ENCODE assay signal across 12 cellular contexts in genomic region chr17:49209061-49209571, GRCh38. TPM values are rescaled to one million over a fixed set of nuclear protein-coding genes. Genes with fewer than 3 reads are reported as not detected.
DNase-seq lines count a peak whose midpoint lies in the region; ATAC-seq and TF ChIP-seq lines count a peak whose summit lies in the region.
"Had no signal": no experiment of that assay in that cellular context is flagged by ENCODE, and none has a peak within 500 bp of the region (broad histone marks: within the 10 kb centered on the region; RNA-seq: fewer than 3 reads in every experiment).

No MANE protein-coding gene starts in this region.

- H3K9me2 ChIP-seq in Karpas-422 (replicated peaks; ENCODE audit: insufficient read depth, low read length) (no peaks in the 10 kb centered on the region), MM.1S (replicated peaks; ENCODE audit: insufficient read depth, low read length) (no peaks in the 10 kb centered on the region)

- H4K20me1 ChIP-seq in DND-41 (ENCODE audit: insufficient read depth, low read length): no peaks in the 10 kb centered on the region
- H4K20me1 ChIP-seq in Karpas-422 (ENCODE audit: insufficient read depth, low read depth, low read length): no peaks in the 10 kb centered on the region
- no peaks in the 10 kb centered on the region for H4K20me1 ChIP-seq in MM.1S (ENCODE audit: insufficient read depth, low read length)

- H3K4me3 Mint-ChIP-seq in activated naive CD8-positive, alpha-beta T cell treated with anti-CD3 and anti-CD28 coated beads for 36 hours: peak overlapping the region; percentile 94

- H3K4me1 Mint-ChIP-seq in activated naive CD8-positive, alpha-beta T cell treated with anti-CD3 and anti-CD28 coated beads for 36 hours: peaks cover 40% of the 10 kb centered on the region

- H3K27ac Mint-ChIP-seq in activated naive CD8-positive, alpha-beta T cell treated with anti-CD3 and anti-CD28 coated beads for 36 hours: peak overlapping the region; percentile 95

- peaks cover 29% of the 10 kb centered on the region for H3K36me3 Mint-ChIP-seq in activated naive CD8-positive, alpha-beta T cell treated with anti-CD3 and anti-CD28 coated beads for 36 hours

- no peak overlapping the region for H2BK120ac ChIP-seq in neuronal stem cell (ENCODE audit: low read depth, low read length)

- H3F3A ChIP-seq in MM.1S (ENCODE audit: insufficient read depth, low read length): no peaks in the 10 kb centered on the region

- DNase-seq in DND-41 (peak; percentile 54), Karpas-422 (no peak), neuronal stem cell (ENCODE audit: low spot score) (no peak), OCI-M2 (lab: John Stamatoyannopoulos, UW; ENCODE audit: unreplicated experiment) (no peak), MM.1S (no peak), mucosa of descending colon (no peak), SW 1271 (lab: John Stamatoyannopoulos, UW) (no peak)
- no peak for DNase-seq in activated naive CD8-positive, alpha-beta T cell treated with anti-CD3 and anti-CD28 coated beads for 36 hours
- DNase-seq: DMS 273 treated with DMSO at 0.1 percent for 48 hours, KG1, midbrain, NCI-H446 treated with DMSO at 0.1 percent for 48 hours had no signal

- no peak overlapping the region for H2AK5ac ChIP-seq in neuronal stem cell (ENCODE audit: low read depth, low read length)

- H4K91ac ChIP-seq in neuronal stem cell (ENCODE audit: low read depth, low read length, poor library complexity): no peak overlapping the region

- no peak overlapping the region for H3K4ac ChIP-seq in neuronal stem cell (ENCODE audit: low read length)

- ATAC-seq in DND-41 (ENCODE audit: insufficient read depth, low read depth) (no peak), mucosa of descending colon (no peak)

- no peaks in the 10 kb centered on the region for H3K27me3 Mint-ChIP-seq in activated naive CD8-positive, alpha-beta T cell treated with anti-CD3 and anti-CD28 coated beads for 36 hours

- H3K9me3 ChIP-seq in DND-41 (ENCODE audit: insufficient read depth, low read length, severe bottlenecking): no peaks in the 10 kb centered on the region
- H3K9me3 ChIP-seq in Karpas-422 (ENCODE audit: low read length): no peaks in the 10 kb centered on the region
- no peaks in the 10 kb centered on the region for H3K9me3 ChIP-seq in neuronal stem cell (replicated peaks in 1 of 2; ENCODE audit: control insufficient read depth in 2 of 2, insufficient read depth in 1 of 2, low read depth in 1 of 2, low read length in 2 of 2)
- H3K9me3 ChIP-seq in MM.1S (replicated peaks; ENCODE audit: insufficient read depth, low read length): no peaks in the 10 kb centered on the region
- H3K9me3 ChIP-seq in mucosa of descending colon: no peaks in the 10 kb centered on the region

- no peak overlapping the region for H3K14ac ChIP-seq in neuronal stem cell (ENCODE audit: low read length)

- no peaks in the 10 kb centered on the region for H3K9me3 Mint-ChIP-seq in activated naive CD8-positive, alpha-beta T cell treated with anti-CD3 and anti-CD28 coated beads for 36 hours

- H3K23ac ChIP-seq in neuronal stem cell (ENCODE audit: low read depth, low read length, poor library complexity): no peak overlapping the region

- H3K4me2 ChIP-seq in DND-41 (ENCODE audit: insufficient read depth, low read length) (peak overlapping the region; percentile 81), Karpas-422 (ENCODE audit: low read depth, low read length, poor library complexity, severe bottlenecking) (peak overlapping the region; percentile 95), neuronal stem cell (ENCODE audit: insufficient read depth, low read length, poor library complexity, severe bottlenecking) (no peak overlapping the region), MM.1S (ENCODE audit: low read depth, low read length) (no peak overlapping the region)

- H2BK12ac ChIP-seq in neuronal stem cell (ENCODE audit: low read length): no peak overlapping the region

- H3K4me3 ChIP-seq in DND-41 (ENCODE audit: low read depth in 1 of 2, low read length in 2 of 2) (peak overlapping the region in 1 of 2 experiments; percentile 66; a peak in 1 of 4 replicates), Karpas-422 (ENCODE audit: low read length) (peak overlapping the region; percentile 89), neuronal stem cell (ENCODE audit: low read length in 2 of 2) (no peak overlapping the region), MM.1S (ENCODE audit: low read length) (no peak overlapping the region), mucosa of descending colon (no peak overlapping the region)

- H3K4me1 ChIP-seq in DND-41 (ENCODE audit: insufficient read depth, low read length) (peaks cover 52% of the 10 kb centered on the region), Karpas-422 (ENCODE audit: low read length) (peaks cover 48% of the 10 kb centered on the region), neuronal stem cell (ENCODE audit: control insufficient read depth in 2 of 2, insufficient read depth in 1 of 2, low read depth in 1 of 2, low read length in 2 of 2) (peaks cover 0 to 13% of the 10 kb centered on the region in 2 donors), MM.1S (ENCODE audit: low read length) (no peaks in the 10 kb centered on the region), mucosa of descending colon (ENCODE audit: low read depth) (no peaks in the 10 kb centered on the region)

- H3K9ac ChIP-seq in DND-41 (ENCODE audit: low read depth, low read length) (no peak overlapping the region), Karpas-422 (ENCODE audit: low read length) (peak overlapping the region; percentile 89), neuronal stem cell (ENCODE audit: low read depth, low read length, poor library complexity) (no peak overlapping the region), MM.1S (ENCODE audit: low read length) (no peak overlapping the region)

- H3K36me3 ChIP-seq in DND-41 (ENCODE audit: insufficient read depth, low read length): 0 out of 2 replicates have a peak, but pooled peaks cover 3% of the 10 kb centered on the region
- H3K36me3 ChIP-seq in Karpas-422 (ENCODE audit: insufficient read depth, low read length): 0 out of 2 replicates have a peak, but pooled peaks cover 2% of the 10 kb centered on the region
- H3K36me3 ChIP-seq in neuronal stem cell (replicated peaks in 1 of 2; ENCODE audit: control insufficient read depth in 2 of 2, insufficient read depth in 2 of 2, low read length in 2 of 2): no peaks in the 10 kb centered on the region
- H3K36me3 ChIP-seq in MM.1S (replicated peaks; ENCODE audit: insufficient read depth, low read length): no peaks in the 10 kb centered on the region
- H3K36me3 ChIP-seq in mucosa of descending colon (ENCODE audit: low read depth): no peaks in the 10 kb centered on the region

- no peaks in the 10 kb centered on the region for H3K79me1 ChIP-seq in neuronal stem cell (ENCODE audit: low read depth, low read length)

- no peak overlapping the region for H2AFZ ChIP-seq in DND-41 (ENCODE audit: low read depth, low read length)
- H2AFZ ChIP-seq in Karpas-422 (ENCODE audit: low read length): no peak overlapping the region
- no peak overlapping the region for H2AFZ ChIP-seq in neuronal stem cell (ENCODE audit: low read length)
- no peak overlapping the region for H2AFZ ChIP-seq in MM.1S (ENCODE audit: low read length)

- H2BK5ac ChIP-seq in neuronal stem cell (ENCODE audit: low read length): no peak overlapping the region

- WGBS in neuronal stem cell (ENCODE audit: extremely low coverage in 2 of 2, insufficient read length in 2 of 2, insufficient replicate concordance in 1 of 2), 2 donors: no CpG with 5 or more reads among the region's 10 CpGs

- H3K27me3 ChIP-seq in DND-41 (ENCODE audit: insufficient read depth, low read length, poor library complexity) (no peaks in the 10 kb centered on the region), Karpas-422 (ENCODE audit: low read length) (no peaks in the 10 kb centered on the region), neuronal stem cell (ENCODE audit: control insufficient read depth in 3 of 3, insufficient read depth in 3 of 3, low read depth in 1 of 3, low read length in 3 of 3) (peaks cover 0 to 54% (median 0%) of the 10 kb centered on the region in 3 experiments), MM.1S (replicated peaks; ENCODE audit: insufficient read depth, low read length) (peaks cover 63% of the 10 kb centered on the region)

- H3K27ac ChIP-seq in DND-41 (ENCODE audit: low read length) (no peak overlapping the region; the same call in 1 of the 2 replicates), Karpas-422 (ENCODE audit: low read length) (peak overlapping the region; percentile 91), neuronal stem cell (replicated peaks; ENCODE audit: low read length) (no peak overlapping the region), MM.1S (ENCODE audit: low read length) (no peak overlapping the region)

- H3K79me2 ChIP-seq in DND-41 (ENCODE audit: insufficient read depth, low read length) (peaks cover 16% of the 10 kb centered on the region), Karpas-422 (ENCODE audit: low read length) (peaks cover 45% of the 10 kb centered on the region), MM.1S (ENCODE audit: low read length) (no peaks in the 10 kb centered on the region)

- no peak overlapping the region for H4K8ac ChIP-seq in neuronal stem cell (ENCODE audit: low read depth, low read length)

- TF ChIP-seq CTCF in DND-41 (IDR thresholded peaks at IDR 0.05; ENCODE audit: borderline replicate concordance, extremely low read depth, low read length, poor library complexity, severe bottlenecking) (no peak), MM.1S (IDR thresholded peaks at IDR 0.05; ENCODE audit: low read length) (no peak), mucosa of descending colon (IDR thresholded peaks at IDR 0.05) (no peak)

- peak overlapping the region; percentile 8 for H3K18ac ChIP-seq in neuronal stem cell (ENCODE audit: low read length)

- H2BK15ac ChIP-seq in neuronal stem cell (ENCODE audit: low read length): no peak overlapping the region

- intact Hi-C loops in mucosa of descending colon (cut with DNase I, micrococcal nuclease): no loop called here

RNA-seq across cellular contexts. Expression of gene GNGT2, which starts 1.3 kb away (rescaled TPM):
- total RNA-seq in Karpas-422 (2014; rRNA removed; shearing (Covaris generic); ENCODE audit: low replicate concordance): 25.3 and 40.2 TPM in 2 replicates
- total RNA-seq in activated naive CD8-positive, alpha-beta T cell treated with anti-CD3 and anti-CD28 coated beads for 36 hours: 10 to 100 TPM; 25.5 to 28.4 TPM
- polyA plus RNA-seq in neuronal stem cell (2013, experiment 1 of 2): 0.08 TPM
- 0.11 TPM for polyA plus RNA-seq in neuronal stem cell (2013, experiment 2 of 2)
- total RNA-seq in mucosa of descending colon: 1 to 10 TPM in 1 of 3 donors, under 1 TPM in 2; 0.89 to 1.7 (median 0.96) TPM

RNA-seq across cellular contexts. Expression of gene ABI3, which starts 1.4 kb away (rescaled TPM):
- 20.2 and 29.9 TPM in 2 replicates for total RNA-seq in Karpas-422 (2014; rRNA removed; shearing (Covaris generic); ENCODE audit: low replicate concordance)
- 10 to 100 TPM; 54.9 to 55.5 TPM for total RNA-seq in activated naive CD8-positive, alpha-beta T cell treated with anti-CD3 and anti-CD28 coated beads for 36 hours
- polyA plus RNA-seq in neuronal stem cell (2013, experiment 1 of 2): 0.22 TPM
- 0.22 TPM for polyA plus RNA-seq in neuronal stem cell (2013, experiment 2 of 2)
- total RNA-seq in mucosa of descending colon: 10 to 100 TPM in 1 of 3 donors, 1 to 10 TPM in 2; 5.9 to 10.6 (median 7.2) TPM

RNA-seq across cellular contexts. Expression of gene PHOSPHO1, which starts 21.5 kb away (rescaled TPM):
- total RNA-seq in Karpas-422 (2014; rRNA removed; shearing (Covaris generic); ENCODE audit: low replicate concordance): 2.3 TPM in 1 of 2 replicates, not detected in the other
- not detected for total RNA-seq in activated naive CD8-positive, alpha-beta T cell treated with anti-CD3 and anti-CD28 coated beads for 36 hours
- polyA plus RNA-seq in neuronal stem cell (2013, experiment 1 of 2): 0.10 TPM
- 0.07 TPM for polyA plus RNA-seq in neuronal stem cell (2013, experiment 2 of 2)
- under 1 TPM in 1 of 3 donors, not detected in 2; 0.25 TPM for total RNA-seq in mucosa of descending colon

Comparison
In these comparisons a context has a peak if more than half of its experiments do, and no peak if none do; other contexts are left out.
1. H3K4me2 ChIP-seq: peak in DND-41 (single experiment) and Karpas-422 (single experiment); none in neuronal stem cell (single experiment) and MM.1S (single experiment).